Comparison of ENCODE assay signal across 8 cellular contexts in the genomic region with DNA sequence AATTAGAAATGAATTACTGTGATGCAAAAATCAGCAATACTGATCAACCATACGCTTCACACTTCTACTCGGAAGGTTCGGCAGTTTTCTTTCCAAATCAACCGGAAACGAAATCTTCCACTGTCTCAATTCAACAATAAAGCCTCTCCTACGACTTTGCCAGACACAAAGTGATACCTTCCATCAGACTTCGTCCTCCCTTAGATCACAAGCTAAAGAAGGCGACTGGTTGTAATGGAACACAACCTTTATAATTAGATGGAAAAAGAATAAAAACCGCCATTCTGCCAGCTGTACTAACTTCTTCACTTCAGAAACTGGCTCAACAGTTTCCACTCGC. TPM values are rescaled to one million over a fixed set of nuclear protein-coding genes. Genes with fewer than 3 reads are reported as not detected.
DNase-seq lines count a peak whose midpoint lies in the region; ATAC-seq and TF ChIP-seq lines count a peak whose summit lies in the region.

No MANE protein-coding gene starts in this region.

- no peaks in the 10 kb centered on the region; the same call in 1 of the 2 replicates for H3K4me1 ChIP-seq in iPS DF 6.9 (ENCODE audit: control insufficient read depth, insufficient read depth, low read length)

- H3K27ac ChIP-seq in WERI-Rb-1, result peak overlapping the region; percentile 84
- no peak overlapping the region for H3K27ac ChIP-seq in iPS DF 6.9 (ENCODE audit: low read length)

- H3K27ac Mint-ChIP-seq in stimulated activated memory B cell treated with anti-CD40 and anti-IgM and Interleukin-4, amounts not matched to agents 10 μg/mL and 1 μg/mL and 100 μg/mL, for 72 hours, result peak overlapping the region; percentile 97

- TF ChIP-seq CTCF in WERI-Rb-1 (IDR thresholded peaks at IDR 0.05; ENCODE audit: low read depth, low read length), result no peak

- no CpG with 5 or more reads among the region's 10 CpGs for WGBS in iPS DF 6.9 (ENCODE audit: insufficient coverage, insufficient read length)

- H3K4me1 Mint-ChIP-seq in stimulated activated memory B cell treated with anti-CD40 and anti-IgM and Interleukin-4, amounts not matched to agents 10 μg/mL and 1 μg/mL and 100 μg/mL, for 72 hours, result peaks cover 27% of the 10 kb centered on the region

- DNase-seq in DMS 273 (lab: John Stamatoyannopoulos, UW; ENCODE audit: unreplicated experiment), result peak; percentile 52
- DNase-seq in DMS 273 treated with DMSO at 0.1 percent for 48 hours (lab: John Stamatoyannopoulos, UW), result no peak
- DNase-seq in WERI-Rb-1, result no peak
- DNase-seq in iPS DF 6.9 (ENCODE audit: low read depth, low spot score), result no peak
- DNase-seq in iPS-NIHi7 (ENCODE audit: extremely low spot score), result no peak
- DNase-seq in SK-N-DZ (ENCODE audit: low spot score), result no peak

- H3K9me3 Mint-ChIP-seq in stimulated activated memory B cell treated with anti-CD40 and anti-IgM and Interleukin-4, amounts not matched to agents 10 μg/mL and 1 μg/mL and 100 μg/mL, for 72 hours, result no peaks in the 10 kb centered on the region

- no peaks in the 10 kb centered on the region for H3K36me3 Mint-ChIP-seq in stimulated activated memory B cell treated with anti-CD40 and anti-IgM and Interleukin-4, amounts not matched to agents 10 μg/mL and 1 μg/mL and 100 μg/mL, for 72 hours

- peak overlapping the region; percentile 97 for H3K4me3 Mint-ChIP-seq in stimulated activated memory B cell treated with anti-CD40 and anti-IgM and Interleukin-4, amounts not matched to agents 10 μg/mL and 1 μg/mL and 100 μg/mL, for 72 hours

- H3K27me3 Mint-ChIP-seq in stimulated activated memory B cell treated with anti-CD40 and anti-IgM and Interleukin-4, amounts not matched to agents 10 μg/mL and 1 μg/mL and 100 μg/mL, for 72 hours, result peaks cover 11% of the 10 kb centered on the region

- no peaks in the 10 kb centered on the region for H3K27me3 ChIP-seq in WERI-Rb-1 (ENCODE audit: insufficient read depth, low read depth, severe bottlenecking)
- H3K27me3 ChIP-seq in iPS DF 6.9 (ENCODE audit: control insufficient read depth, insufficient read depth, low read length), result no peaks in the 10 kb centered on the region

- H3K9me3 ChIP-seq in WERI-Rb-1 (ENCODE audit: severe bottlenecking) (no peaks in the 10 kb centered on the region), iPS DF 6.9 (ENCODE audit: control insufficient read depth, insufficient read depth, low read length) (no peaks in the 10 kb centered on the region)

- H3K36me3 ChIP-seq in WERI-Rb-1, result no peaks in the 10 kb centered on the region
- no peaks in the 10 kb centered on the region for H3K36me3 ChIP-seq in iPS DF 6.9 (ENCODE audit: control insufficient read depth, insufficient read depth, low read length)

- ATAC-seq in stimulated activated memory B cell treated with anti-CD40 and anti-IgM and Interleukin-4, amounts not matched to agents 10 μg/mL and 1 μg/mL and 100 μg/mL, for 72 hours, result peak; percentile 9
- no peak for ATAC-seq in GM21381 (IDR thresholded peaks at IDR 0.05; ENCODE audit: unreplicated experiment)

- H3K4me3 ChIP-seq in WERI-Rb-1 (ENCODE audit: low read depth, low read length) (peak overlapping the region; percentile 76), iPS DF 6.9 (ENCODE audit: low read length) (peak overlapping the region; percentile 92)

RNA-seq across cellular contexts. Expression of a gene that starts 0.6 kb away (rescaled TPM):
- 72.2 and 87.9 TPM in 2 replicates for polyA plus RNA-seq in SK-N-DZ (2014; cell fraction: cytosol; rRNA removed)
- 52.3 and 55.5 TPM in 2 replicates for polyA plus RNA-seq in SK-N-DZ (2014; cell fraction: nucleus; rRNA removed)

RNA-seq across cellular contexts. Expression of a gene that starts 58.7 kb away (rescaled TPM):
- 4.8 and 6.9 TPM in 2 replicates for polyA plus RNA-seq in SK-N-DZ (2014; cell fraction: cytosol; rRNA removed)
- polyA plus RNA-seq in SK-N-DZ (2014; cell fraction: nucleus; rRNA removed), result 4.9 and 12.5 TPM in 2 replicates
